1 cellular context compared by ENCODE assay signal in the genomic region with DNA sequence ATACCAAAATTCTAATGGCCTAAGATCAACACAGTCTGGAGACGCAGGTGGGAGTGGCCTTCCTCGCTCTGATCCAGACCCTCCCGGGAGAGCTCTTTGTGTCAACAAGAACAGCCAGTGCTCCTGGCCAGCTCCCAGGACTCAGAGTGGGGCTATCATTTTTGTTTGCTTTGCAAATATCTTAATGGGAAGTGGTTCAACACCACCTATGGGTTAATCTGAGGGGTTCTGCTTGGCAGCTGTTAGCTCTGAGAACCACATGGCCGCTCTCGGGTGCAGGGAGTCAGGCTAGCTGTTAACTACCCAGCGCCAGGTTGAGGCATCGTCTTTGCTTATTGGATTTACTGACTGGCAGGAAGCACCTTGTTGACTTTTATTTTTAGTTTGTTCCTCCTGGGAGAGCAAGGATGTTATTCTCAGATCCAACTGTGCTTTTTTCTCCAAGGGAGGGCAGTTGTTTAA.
TF ChIP-seq lines count a peak whose summit lies in the region.

No MANE protein-coding gene starts in this region.

TF ChIP-seq in HepG2, 621 proteins besides CTCF, POLR2A, EP300 and RAD21 (continued from another document and continues in another):
- TF ChIP-seq NFRKB (IDR thresholded peaks at IDR 0.05) = no peak
- no peak for TF ChIP-seq PAF1 (CRISPR knock-in tag; IDR thresholded peaks at IDR 0.05)
- TF ChIP-seq, protein P1, sequence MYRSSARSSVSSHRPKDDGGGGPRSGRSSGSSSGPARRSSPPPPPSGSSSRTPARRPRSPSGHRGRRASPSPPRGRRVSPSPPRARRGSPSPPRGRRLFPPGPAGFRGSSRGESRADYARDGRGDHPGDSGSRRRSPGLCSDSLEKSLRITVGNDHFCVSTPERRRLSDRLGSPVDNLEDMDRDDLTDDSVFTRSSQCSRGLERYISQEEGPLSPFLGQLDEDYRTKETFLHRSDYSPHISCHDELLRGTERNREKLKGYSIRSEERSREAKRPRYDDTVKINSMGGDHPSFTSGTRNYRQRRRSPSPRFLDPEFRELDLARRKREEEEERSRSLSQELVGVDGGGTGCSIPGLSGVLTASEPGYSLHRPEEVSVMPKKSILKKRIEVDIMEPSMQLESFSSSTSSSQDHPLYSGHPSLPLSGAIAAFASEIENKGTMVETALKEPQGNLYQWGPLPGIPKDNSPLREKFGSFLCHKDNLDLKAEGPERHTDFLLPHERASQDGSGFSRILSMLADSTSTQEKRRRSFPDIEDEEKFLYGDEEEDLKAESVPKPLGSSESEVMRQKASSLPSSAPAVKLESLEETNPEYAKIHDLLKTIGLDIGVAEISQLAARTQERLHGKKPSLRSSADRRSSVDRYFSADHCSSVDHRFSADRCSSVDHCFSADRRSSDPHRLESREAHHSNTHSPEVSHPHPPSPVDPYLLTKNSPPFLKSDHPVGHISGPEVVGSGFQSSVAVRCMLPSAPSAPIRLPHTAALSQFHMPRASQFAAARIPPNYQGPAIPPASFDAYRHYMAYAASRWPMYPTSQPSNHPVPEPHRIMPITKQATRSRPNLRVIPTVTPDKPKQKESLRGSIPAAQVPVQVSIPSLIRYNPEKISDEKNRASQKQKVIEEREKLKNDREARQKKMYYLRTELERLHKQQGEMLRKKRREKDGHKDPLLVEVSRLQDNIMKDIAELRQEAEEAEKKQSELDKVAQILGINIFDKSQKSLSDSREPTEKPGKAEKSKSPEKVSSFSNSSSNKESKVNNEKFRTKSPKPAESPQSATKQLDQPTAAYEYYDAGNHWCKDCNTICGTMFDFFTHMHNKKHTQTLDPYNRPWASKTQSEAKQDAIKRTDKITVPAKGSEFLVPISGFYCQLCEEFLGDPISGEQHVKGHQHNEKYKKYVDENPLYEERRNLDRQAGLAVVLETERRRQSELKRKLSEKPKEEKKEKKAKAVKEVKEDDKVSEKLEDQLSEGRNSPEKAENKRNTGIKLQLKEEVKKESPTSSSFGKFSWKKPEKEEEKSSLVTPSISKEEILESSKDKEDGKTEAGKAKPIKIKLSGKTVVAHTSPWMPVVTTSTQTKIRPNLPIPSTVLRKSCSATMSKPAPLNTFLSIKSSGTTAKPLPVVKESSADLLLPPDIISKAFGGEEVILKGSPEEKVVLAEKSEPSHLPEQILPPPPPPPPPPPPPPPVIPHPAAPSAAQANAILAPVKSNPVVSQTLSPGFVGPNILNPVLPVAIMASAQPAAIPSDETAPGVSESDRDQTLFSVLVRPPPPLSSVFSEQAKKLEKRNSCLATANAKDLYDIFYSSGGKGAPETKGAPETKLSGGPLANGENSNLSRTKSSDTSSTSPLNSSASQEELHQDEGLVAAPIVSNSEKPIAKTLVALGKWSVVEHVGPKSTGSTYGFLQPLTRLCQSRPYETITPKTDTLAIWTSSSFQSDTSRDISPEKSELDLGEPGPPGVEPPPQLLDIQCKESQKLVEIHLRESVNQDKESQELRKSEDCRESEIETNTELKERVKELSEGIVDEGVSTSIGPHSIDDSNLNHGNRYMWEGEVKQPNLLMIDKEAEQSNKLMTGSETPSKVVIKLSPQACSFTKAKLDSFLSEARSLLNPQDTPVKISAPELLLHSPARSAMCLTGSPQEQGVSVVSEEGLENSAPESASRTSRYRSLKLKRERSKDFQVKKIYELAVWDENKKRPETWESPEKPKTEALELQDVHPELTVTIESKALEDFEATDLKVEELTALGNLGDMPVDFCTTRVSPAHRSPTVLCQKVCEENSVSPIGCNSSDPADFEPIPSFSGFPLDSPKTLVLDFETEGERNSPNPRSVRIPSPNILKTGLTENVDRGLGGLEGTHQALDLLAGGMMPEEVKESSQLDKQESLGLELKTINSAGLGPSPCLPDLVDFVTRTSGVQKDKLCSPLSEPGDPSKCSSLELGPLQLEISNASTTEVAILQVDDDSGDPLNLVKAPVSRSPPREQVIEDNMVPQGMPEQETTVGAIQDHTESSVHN (CRISPR knock-in tag; IDR thresholded peaks at IDR 0.05) = no peak
- TF ChIP-seq KAT7 (CRISPR knock-in tag; IDR thresholded peaks at IDR 0.05; ENCODE audit: borderline replicate concordance) = peak; percentile 62; the same call in 1 of the 2 replicates
- TF ChIP-seq ZNF501 (CRISPR knock-in tag; IDR thresholded peaks at IDR 0.05) = peak; percentile 64; the same call in 1 of the 2 replicates
- 0 out of 2 replicates have a peak, but pooled peaks have one; percentile 55 for TF ChIP-seq ZNF563 (CRISPR knock-in tag; IDR thresholded peaks at IDR 0.05)
- no peak; the same call in 1 of the 2 replicates for TF ChIP-seq TARDBP (CRISPR knock-in tag; IDR thresholded peaks at IDR 0.05)
- no peak for TF ChIP-seq ZNF10 (CRISPR knock-in tag; IDR thresholded peaks at IDR 0.05; ENCODE audit: borderline replicate concordance, low read depth)
- TF ChIP-seq MEIS2 (CRISPR knock-in tag; IDR thresholded peaks at IDR 0.05) = peak; percentile 65; the same call in 1 of the 2 replicates
- TF ChIP-seq, protein P2, sequence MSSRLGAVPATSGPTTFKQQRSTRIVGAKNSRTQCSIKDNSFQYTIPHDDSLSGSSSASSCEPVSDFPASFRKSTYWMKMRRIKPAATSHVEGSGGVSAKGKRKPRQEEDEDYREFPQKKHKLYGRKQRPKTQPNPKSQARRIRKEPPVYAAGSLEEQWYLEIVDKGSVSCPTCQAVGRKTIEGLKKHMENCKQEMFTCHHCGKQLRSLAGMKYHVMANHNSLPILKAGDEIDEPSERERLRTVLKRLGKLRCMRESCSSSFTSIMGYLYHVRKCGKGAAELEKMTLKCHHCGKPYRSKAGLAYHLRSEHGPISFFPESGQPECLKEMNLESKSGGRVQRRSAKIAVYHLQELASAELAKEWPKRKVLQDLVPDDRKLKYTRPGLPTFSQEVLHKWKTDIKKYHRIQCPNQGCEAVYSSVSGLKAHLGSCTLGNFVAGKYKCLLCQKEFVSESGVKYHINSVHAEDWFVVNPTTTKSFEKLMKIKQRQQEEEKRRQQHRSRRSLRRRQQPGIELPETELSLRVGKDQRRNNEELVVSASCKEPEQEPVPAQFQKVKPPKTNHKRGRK (CRISPR knock-in tag; IDR thresholded peaks at IDR 0.05) = no peak
- TF ChIP-seq NCOA5 (CRISPR knock-in tag; IDR thresholded peaks at IDR 0.05) = no peak
- no peak for TF ChIP-seq RXRA (CRISPR knock-in tag; IDR thresholded peaks at IDR 0.05)
- TF ChIP-seq USF2 (IDR thresholded peaks at IDR 0.05; ENCODE audit: low read depth, low read length) = no peak
- no peak for TF ChIP-seq USF2 (CRISPR knock-in tag; IDR thresholded peaks at IDR 0.05; ENCODE audit: borderline replicate concordance)
- peak; percentile 80; the same call in 1 of the 2 replicates for TF ChIP-seq FOXJ3 (CRISPR knock-in tag; IDR thresholded peaks at IDR 0.05; ENCODE audit: borderline replicate concordance)
- TF ChIP-seq ZNF766 (CRISPR knock-in tag; IDR thresholded peaks at IDR 0.05; ENCODE audit: borderline replicate concordance) = peak; percentile 44; the same call in 1 of the 2 replicates
- no peak for TF ChIP-seq ZNF335 (CRISPR knock-in tag; IDR thresholded peaks at IDR 0.05)
- TF ChIP-seq, protein P3, sequence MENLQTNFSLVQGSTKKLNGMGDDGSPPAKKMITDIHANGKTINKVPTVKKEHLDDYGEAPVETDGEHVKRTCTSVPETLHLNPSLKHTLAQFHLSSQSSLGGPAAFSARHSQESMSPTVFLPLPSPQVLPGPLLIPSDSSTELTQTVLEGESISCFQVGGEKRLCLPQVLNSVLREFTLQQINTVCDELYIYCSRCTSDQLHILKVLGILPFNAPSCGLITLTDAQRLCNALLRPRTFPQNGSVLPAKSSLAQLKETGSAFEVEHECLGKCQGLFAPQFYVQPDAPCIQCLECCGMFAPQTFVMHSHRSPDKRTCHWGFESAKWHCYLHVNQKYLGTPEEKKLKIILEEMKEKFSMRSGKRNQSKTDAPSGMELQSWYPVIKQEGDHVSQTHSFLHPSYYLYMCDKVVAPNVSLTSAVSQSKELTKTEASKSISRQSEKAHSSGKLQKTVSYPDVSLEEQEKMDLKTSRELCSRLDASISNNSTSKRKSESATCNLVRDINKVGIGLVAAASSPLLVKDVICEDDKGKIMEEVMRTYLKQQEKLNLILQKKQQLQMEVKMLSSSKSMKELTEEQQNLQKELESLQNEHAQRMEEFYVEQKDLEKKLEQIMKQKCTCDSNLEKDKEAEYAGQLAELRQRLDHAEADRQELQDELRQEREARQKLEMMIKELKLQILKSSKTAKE (CRISPR knock-in tag; IDR thresholded peaks at IDR 0.05; ENCODE audit: borderline replicate concordance) = no peak
- TF ChIP-seq ZNF839 (CRISPR knock-in tag; IDR thresholded peaks at IDR 0.05; ENCODE audit: borderline replicate concordance) = no peak
- no peak for TF ChIP-seq ZNF282 (IDR thresholded peaks at IDR 0.05; ENCODE audit: partially characterized antibody)
- no peak for TF ChIP-seq FIP1L1 (IDR thresholded peaks at IDR 0.05; ENCODE audit: borderline replicate concordance, insufficient read depth, low read depth, low read length)
- TF ChIP-seq, protein P4, sequence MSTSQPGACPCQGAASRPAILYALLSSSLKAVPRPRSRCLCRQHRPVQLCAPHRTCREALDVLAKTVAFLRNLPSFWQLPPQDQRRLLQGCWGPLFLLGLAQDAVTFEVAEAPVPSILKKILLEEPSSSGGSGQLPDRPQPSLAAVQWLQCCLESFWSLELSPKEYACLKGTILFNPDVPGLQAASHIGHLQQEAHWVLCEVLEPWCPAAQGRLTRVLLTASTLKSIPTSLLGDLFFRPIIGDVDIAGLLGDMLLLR (CRISPR knock-in tag; IDR thresholded peaks at IDR 0.05) = no peak
- no peak for TF ChIP-seq HNF1A (IDR thresholded peaks at IDR 0.05; ENCODE audit: low read depth)
- no peak; the same call in 1 of the 2 replicates for TF ChIP-seq HNF1A (CRISPR knock-in tag; IDR thresholded peaks at IDR 0.05; ENCODE audit: borderline replicate concordance)
- peak; percentile 32; the same call in 1 of the 2 replicates for TF ChIP-seq HNF4A (CRISPR knock-in tag; IDR thresholded peaks at IDR 0.05)
- TF ChIP-seq ZFX (CRISPR knock-in tag; IDR thresholded peaks at IDR 0.05; ENCODE audit: low read depth) = 0 out of 2 replicates have a peak, but pooled peaks have one; percentile 20
- peak; percentile 42; the same call in 1 of the 2 replicates for TF ChIP-seq UBTF (CRISPR knock-in tag; IDR thresholded peaks at IDR 0.05)
- no peak for TF ChIP-seq U2AF2 (IDR thresholded peaks at IDR 0.05; ENCODE audit: low read depth, low read length)
- TF ChIP-seq SIN3B (IDR thresholded peaks at IDR 0.05; ENCODE audit: low read length) = no peak
- TF ChIP-seq ZNF124 (CRISPR knock-in tag; IDR thresholded peaks at IDR 0.05) = peak; percentile 49; the same call in 1 of the 2 replicates
- peak; percentile 88; the same call in 1 of the 2 replicates for TF ChIP-seq ERF (CRISPR knock-in tag; IDR thresholded peaks at IDR 0.05)
- TF ChIP-seq MZF1 (CRISPR knock-in tag; IDR thresholded peaks at IDR 0.05; ENCODE audit: borderline replicate concordance) = no peak
